ENCODE assay signal across 13 cellular contexts in genomic region chr12:22408605-22409004, GRCh38.
A peak's percentile ranks its signal among the peaks of the same experiment; 100 is the strongest.
DNase-seq lines count a peak whose midpoint lies in the region; TF ChIP-seq lines count a peak whose summit lies in the region.
"Had no signal": no experiment of that assay in that cellular context is flagged by ENCODE, and none has a peak within 500 bp of the region (broad histone marks: within the 10 kb centered on the region; RNA-seq: fewer than 3 reads in every experiment).

No MANE protein-coding gene starts in this region.

- no peaks in the 10 kb centered on the region for H3K27me3 Mint-ChIP-seq in CD4-positive, alpha-beta memory T cell
- H3K27me3 Mint-ChIP-seq in Calu3 (ENCODE audit: unreplicated experiment), result no peaks in the 10 kb centered on the region

- peak overlapping the region; percentile 37 for H2AFZ ChIP-seq in neuron (ENCODE audit: low read depth, low read length)

- H3K27ac Mint-ChIP-seq in CD4-positive, alpha-beta memory T cell, result peak overlapping the region; percentile 92 to 96 (median 94)
- H3K27ac Mint-ChIP-seq in Calu3 (ENCODE audit: unreplicated experiment), result no peak overlapping the region

- H3K4me3 Mint-ChIP-seq in CD4-positive, alpha-beta memory T cell, result peak overlapping the region in 7 of 8 donors; percentile 59 to 92 (median 85)
- no peak overlapping the region for H3K4me3 Mint-ChIP-seq in Calu3 (ENCODE audit: low read depth, unreplicated experiment)

- H3K27ac ChIP-seq in CD4-positive, alpha-beta memory T cell (ENCODE audit: low read depth, low read length), result peak overlapping the region; percentile 62
- peak overlapping the region; percentile 80 for H3K27ac ChIP-seq in SJCRH30
- H3K27ac ChIP-seq in epithelial cell of prostate, result peak overlapping the region; percentile 19
- H3K27ac ChIP-seq: BLaER1 had no signal

- H3K4me3 ChIP-seq in CD4-positive, alpha-beta memory T cell (ENCODE audit: low read length in 2 of 2), result no peak overlapping the region
- H3K4me3 ChIP-seq in SJCRH30, result peak overlapping the region; percentile 49
- H3K4me3 ChIP-seq in neuron (ENCODE audit: low read length), result no peak overlapping the region
- H3K4me3 ChIP-seq in BE2C (ENCODE audit: low read depth, low read length), result no peak overlapping the region
- H3K4me3 ChIP-seq: BLaER1 had no signal

- H3K36me3 Mint-ChIP-seq in CD4-positive, alpha-beta memory T cell, result peaks cover 0 to 3% of the 10 kb centered on the region in 2 donors
- H3K36me3 Mint-ChIP-seq in Calu3 (ENCODE audit: insufficient read depth, unreplicated experiment), result no peaks in the 10 kb centered on the region

- DNase-seq in CD4-positive, alpha-beta memory T cell, result no peak
- DNase-seq in SJCRH30, result peak in 1 of 2 experiments; percentile 15
- peak; percentile 12 for DNase-seq in epithelial cell of prostate (ENCODE audit: low read depth, low spot score)
- no peak for DNase-seq in Calu3
- DNase-seq in NCI-H187 (lab: John Stamatoyannopoulos, UW), result no peak
- DNase-seq in BE2C, result no peak
- DNase-seq: EL, NCI-H1930, NCI-H524 treated with DMSO at 0.1 percent for 48 hours, occipital lobe had no signal

- H3K27me3 ChIP-seq in CD4-positive, alpha-beta memory T cell (ENCODE audit: insufficient read depth, low read length), result no peaks in the 10 kb centered on the region
- H3K27me3 ChIP-seq in SJCRH30 (no peaks in the 10 kb centered on the region), neuron (ENCODE audit: insufficient read depth, low read length) (no peaks in the 10 kb centered on the region), BE2C (no peaks in the 10 kb centered on the region)
- H3K27me3 ChIP-seq: BLaER1, dorsolateral prefrontal cortex had no signal

- BruUV-seq in Calu3 (replicated peaks; lab: Mats Ljungman, UMichigan), result no TSS peak

- peaks cover 26 to 47% (median 39%) of the 10 kb centered on the region in 4 donors for H3K4me1 Mint-ChIP-seq in CD4-positive, alpha-beta memory T cell
- peaks cover 21% of the 10 kb centered on the region for H3K4me1 Mint-ChIP-seq in Calu3 (ENCODE audit: low read depth, unreplicated experiment)

- H3K9me3 ChIP-seq in CD4-positive, alpha-beta memory T cell (ENCODE audit: control insufficient read depth in 1 of 2, low read length in 2 of 2), result no peaks in the 10 kb centered on the region
- H3K9me3 ChIP-seq in SJCRH30 (replicated peaks), result no peaks in the 10 kb centered on the region
- H3K9me3 ChIP-seq in neuron (ENCODE audit: low read length), result no peaks in the 10 kb centered on the region
- no peaks in the 10 kb centered on the region for H3K9me3 ChIP-seq in BE2C
- H3K9me3 ChIP-seq: BLaER1 had no signal

- peaks cover 53% of the 10 kb centered on the region for H3K4me1 ChIP-seq in CD4-positive, alpha-beta memory T cell (ENCODE audit: insufficient read depth, low read length)
- H3K4me1 ChIP-seq in SJCRH30 (peaks cover 12% of the 10 kb centered on the region; the same call in 1 of the 2 replicates), neuron (ENCODE audit: insufficient read depth, low read length) (no peaks in the 10 kb centered on the region), BE2C (no peaks in the 10 kb centered on the region)
- H3K4me1 ChIP-seq: BLaER1 had no signal

- POLR2A ChIA-PET in CD4-positive, alpha-beta memory T cell (lab: Charles Lee; ENCODE audit: partially characterized antibody), result interaction anchor here (1.5 to 8.2 kb wide), 4 partner anchors 11 to 74 kb away, joined by 7 to 133 read pairs (median 36); partner anchors contain the start of gene ST8SIA1

- peaks cover 0 to 6% (median 0%) of the 10 kb centered on the region in 8 donors for H3K9me3 Mint-ChIP-seq in CD4-positive, alpha-beta memory T cell
- H3K9me3 Mint-ChIP-seq in Calu3 (ENCODE audit: low read depth, unreplicated experiment), result no peaks in the 10 kb centered on the region

- TF ChIP-seq CTCF in Calu3 (IDR thresholded peaks at IDR 0.05; ENCODE audit: unreplicated experiment) (no peak), BE2C (IDR thresholded peaks at IDR 0.05; ENCODE audit: low read depth, low read length) (no peak)

- intact Hi-C loops in CD4-positive, alpha-beta memory T cell (cut with micrococcal nuclease), result loop anchor here (1.0 to 2.0 kb wide), 3 partner anchors 12 to 73 kb away; no protein-coding TSS in a partner anchor
- intact Hi-C loops in Calu3 (cut with micrococcal nuclease; ENCODE audit: unreplicated experiment), result no loop called here

- no peaks in the 10 kb centered on the region for H3K36me3 ChIP-seq in CD4-positive, alpha-beta memory T cell (ENCODE audit: insufficient read depth, low read length)
- H3K36me3 ChIP-seq in SJCRH30 (no peaks in the 10 kb centered on the region), neuron (ENCODE audit: insufficient read depth, low read length) (no peaks in the 10 kb centered on the region), BE2C (no peaks in the 10 kb centered on the region)
- H3K36me3 ChIP-seq: BLaER1 had no signal

- CTCF ChIA-PET in CD4-positive, alpha-beta memory T cell (lab: Charles Lee; ENCODE audit: partially characterized antibody), result interaction anchor here (1.2 to 6.1 kb wide), 5 partner anchors 12 to 326 kb away, joined by 3 to 42 read pairs (median 4); no protein-coding TSS in a partner anchor
- CTCF ChIA-PET in Calu3 (lab: Charles Lee), result no interaction called here

Comparison
In these comparisons a context has a peak if more than half of its experiments do, and no peak if none do; other contexts are left out.
1. H3K27ac ChIP-seq: peak in every context shown above with its lines; median percentile 80 in SJCRH30; 62 in CD4-positive, alpha-beta memory T cell; 19 in epithelial cell of prostate.